ENCODE assay signal across 14 cellular contexts in the genomic region with DNA sequence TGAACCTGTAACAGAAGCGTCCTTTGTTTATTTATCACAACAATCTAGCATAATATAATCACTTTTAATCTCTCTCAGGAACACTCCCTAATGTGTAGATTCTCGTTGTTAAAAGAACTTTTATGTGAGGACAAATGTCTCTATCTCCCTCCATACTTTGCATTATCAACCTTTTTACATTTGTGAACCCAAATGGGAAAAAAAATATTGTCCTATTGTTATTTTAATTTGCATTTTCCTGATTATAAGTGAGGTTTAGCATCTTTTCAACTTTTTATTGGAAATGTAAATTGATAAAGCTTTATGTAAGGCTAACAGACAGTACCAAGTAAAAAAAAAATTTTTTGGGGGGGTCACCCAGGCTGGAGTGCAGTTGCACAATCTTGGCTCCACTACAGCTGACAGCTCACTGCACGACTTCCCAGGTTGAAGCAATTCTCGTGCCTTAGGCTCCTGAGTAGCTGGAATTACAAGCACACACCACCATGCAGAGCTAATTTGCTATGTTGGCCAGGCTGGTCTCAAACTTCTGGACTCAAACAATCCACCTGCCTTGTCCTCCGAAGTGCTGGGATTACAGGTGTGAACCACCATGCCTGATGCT. TPM values are rescaled to one million over a fixed set of nuclear protein-coding genes. Genes with fewer than 3 reads are reported as not detected.
DNase-seq lines count a peak whose midpoint lies in the region; ATAC-seq and TF ChIP-seq lines count a peak whose summit lies in the region.
"Had no signal": no experiment of that assay in that cellular context is flagged by ENCODE, and none has a peak within 500 bp of the region (broad histone marks: within the 10 kb centered on the region; RNA-seq: fewer than 3 reads in every experiment).

No MANE protein-coding gene starts in this region.

- no peak for TF ChIP-seq POLR2A in ovary (IDR thresholded peaks at IDR 0.05)

- DNase-seq in EH (ENCODE audit: low read depth) (peak; percentile 43), NCI-H226 (peak; percentile 65), epithelial cell of prostate (ENCODE audit: low read depth, low spot score) (peak; percentile 10), ovary (peak in 3 of 5 donors; percentile 45 to 77 (median 53)), GOT3 (lab: John Stamatoyannopoulos, UW) (no peak)
- DNase-seq: activated CD4-positive, CD25-positive, alpha-beta regulatory T cell treated with anti-CD3 and anti-CD28 coated beads, Interleukin-2, amount 50 U/mL, for 72 hours; CD4-positive, CD25-positive, alpha-beta regulatory T cell; foreskin melanocyte; NCI-H1105 treated with DMSO at 0.1 percent for 48 hours; stimulated activated CD4-positive, alpha-beta T cell treated with anti-CD3 and anti-CD28 coated beads, Interleukin-15, amount 100 ng/mL, for 24 hours had no signal

- 67 to 75% (median 68%) methylated on average over 5 of the region's 5 CpGs for WGBS in ovary, 3 donors

- H3K36me3 ChIP-seq in ovary = no peaks in the 10 kb centered on the region
- H3K36me3 ChIP-seq: cardiac muscle cell had no signal

- no peaks in the 10 kb centered on the region for H3K9me3 ChIP-seq in ovary

- H3K27ac ChIP-seq in epithelial cell of prostate = no peak overlapping the region
- no peak overlapping the region for H3K27ac ChIP-seq in ovary
- H3K27ac ChIP-seq: cardiac muscle cell had no signal

- no peak for TF ChIP-seq EP300 in ovary (IDR thresholded peaks at IDR 0.05)

- intact Hi-C loops in ovary (cut with DNase I) = no loop called here

- no peak for ATAC-seq in GM19023 (IDR thresholded peaks at IDR 0.05; ENCODE audit: unreplicated experiment)
- no peak for ATAC-seq in HG02970 (IDR thresholded peaks at IDR 0.05; ENCODE audit: low FRiP score, unreplicated experiment)
- ATAC-seq in GM18867 (IDR thresholded peaks at IDR 0.05; ENCODE audit: unreplicated experiment) = no peak

- no peak for TF ChIP-seq CTCF in ovary (IDR thresholded peaks at IDR 0.05)

- no peaks in the 10 kb centered on the region for H3K4me1 ChIP-seq in ovary (ENCODE audit: insufficient read depth)

- H3K27me3 ChIP-seq in ovary = no peaks in the 10 kb centered on the region
- H3K27me3 ChIP-seq: cardiac muscle cell had no signal

- no peak overlapping the region for H3K4me3 ChIP-seq in ovary
- H3K4me3 ChIP-seq: cardiac muscle cell had no signal

RNA-seq across cellular contexts. Expression of a gene that starts 33.0 kb away (rescaled TPM):
- total RNA-seq in ovary = 10 to 100 TPM; 40.0 to 63.9 (median 53.5) TPM
- 10 to 100 TPM; 10.2 to 15.5 TPM for polyA plus RNA-seq in ovary

RNA-seq across cellular contexts. Expression of a gene that starts 44.2 kb away (rescaled TPM):
- total RNA-seq in ovary = 100 to 1,000 TPM in 5 of 7 donors, 10 to 100 TPM in 2; 47.0 to 163 (median 139) TPM
- polyA plus RNA-seq in ovary = 100 to 1,000 TPM; 110 to 249 TPM
